In genomic region chr7:53050433-53050832, GRCh38 we compare ENCODE assay signal across 37 cellular contexts. TPM values are rescaled to one million over a fixed set of nuclear protein-coding genes. Genes with fewer than 3 reads are reported as not detected.
"Had no signal": no experiment of that assay in that cellular context is flagged by ENCODE, and none has a peak within 500 bp of the region (broad histone marks: within the 10 kb centered on the region; RNA-seq: fewer than 3 reads in every experiment).

No MANE protein-coding gene starts in this region.

- H3K36me3 Mint-ChIP-seq: activated naive CD4-positive, alpha-beta T cell treated with anti-CD3 and anti-CD28 coated beads, Interleukin-2, amount 10 ng/mL, durations not matched to agents 7 days and 5 days; activated naive CD4-positive, alpha-beta T cell treated with anti-CD3 and anti-CD28 coated beads, Interleukin-2, amount 50 U/mL, for 24 hours; activated naive CD8-positive, alpha-beta T cell; activated naive CD8-positive, alpha-beta T cell treated with anti-CD3 and anti-CD28 coated beads, Interleukin-2, amount 10 ng/mL, durations not matched to agents 7 days and 5 days; brain had no signal

- H3K27ac Mint-ChIP-seq: activated B cell treated with CpG ODN at 0.5 μM for 24 hours; activated CD4-positive, alpha-beta memory T cell treated with anti-CD3 and anti-CD28 coated beads for 36 hours; activated CD4-positive, alpha-beta T cell treated with anti-CD3 and anti-CD28 coated beads, Interleukin-2, amount 10 ng/mL, durations not matched to agents 24 days and 14 days; activated CD8-positive, alpha-beta T cell treated with anti-CD3 and anti-CD28 coated beads for 36 hours; activated naive CD4-positive, alpha-beta T cell treated with anti-CD3 and anti-CD28 coated beads, Interleukin-2, amount 10 ng/mL, durations not matched to agents 7 days and 5 days; activated naive CD4-positive, alpha-beta T cell treated with anti-CD3 and anti-CD28 coated beads, Interleukin-2, amount 50 U/mL, for 24 hours; activated naive CD8-positive, alpha-beta T cell; activated naive CD8-positive, alpha-beta T cell treated with anti-CD3 and anti-CD28 coated beads, Interleukin-2, amount 10 ng/mL, durations not matched to agents 7 days and 5 days; activated naive CD8-positive, alpha-beta T cell treated with anti-CD3 and anti-CD28 coated beads, Interleukin-2, amount 50 U/mL, for 24 hours; activated T-cell treated with anti-CD3 and anti-CD28 coated beads, Interleukin-2, amount 50 U/mL, for 24 hours; activated T-helper 2 cell treated with anti-CD3 and anti-CD28 coated beads, Interferon-gamma antibody, Interleukin-2, Interleukin-4, amounts not matched to agents 10 μg/mL and 5 μg/mL and 100 μg/mL, durations not matched to agents 14 hours and 24 hours and 36 hours; brain; T-helper 1 cell treated with Interleukin-12 subunit alpha and Interleukin-12 subunit beta and Interleukin-4 antibody, amounts not matched to agents 30 μg/mL and 1 μg/mL, for 36 hours; T-helper 2 cell treated with Interferon-gamma antibody and Interleukin-4, amounts not matched to agents 5 μg/mL and 100 μg/mL, for 36 hours had no signal

- H3K9me3 ChIP-seq: ascending aorta had no signal

- H3K27me3 Mint-ChIP-seq: activated B cell treated with CpG ODN at 0.5 μM for 24 hours; activated CD4-positive, alpha-beta memory T cell treated with anti-CD3 and anti-CD28 coated beads for 36 hours; activated CD4-positive, alpha-beta T cell treated with anti-CD3 and anti-CD28 coated beads, Interleukin-2, amount 10 ng/mL, durations not matched to agents 24 days and 14 days; activated CD8-positive, alpha-beta T cell treated with anti-CD3 and anti-CD28 coated beads for 36 hours; activated naive CD4-positive, alpha-beta T cell treated with anti-CD3 and anti-CD28 coated beads, Interleukin-2, amount 10 ng/mL, durations not matched to agents 7 days and 5 days; activated naive CD4-positive, alpha-beta T cell treated with anti-CD3 and anti-CD28 coated beads, Interleukin-2, amount 50 U/mL, for 24 hours; activated naive CD8-positive, alpha-beta T cell; activated naive CD8-positive, alpha-beta T cell treated with anti-CD3 and anti-CD28 coated beads, Interleukin-2, amount 10 ng/mL, durations not matched to agents 7 days and 5 days; activated naive CD8-positive, alpha-beta T cell treated with anti-CD3 and anti-CD28 coated beads, Interleukin-2, amount 50 U/mL, for 24 hours; activated T-cell treated with anti-CD3 and anti-CD28 coated beads, Interleukin-2, amount 50 U/mL, for 24 hours; central memory CD8-positive, alpha-beta T cell had no signal

- H3K4me3 ChIP-seq: ascending aorta, cardiac muscle cell had no signal

- H3K27me3 ChIP-seq: ascending aorta, cardiac muscle cell had no signal

- H3K9me3 Mint-ChIP-seq: brain had no signal

- ATAC-seq: activated CD8-positive, alpha-beta T cell treated with anti-CD3 and anti-CD28 coated beads for 36 hours; activated naive CD8-positive, alpha-beta T cell treated with anti-CD3 and anti-CD28 coated beads, Interleukin-2, amount 50 U/mL, for 24 hours had no signal

- H3K36me3 ChIP-seq: ascending aorta, cardiac muscle cell had no signal

- H3K27ac ChIP-seq: ascending aorta, cardiac muscle cell had no signal

- H3K4me1 ChIP-seq: ascending aorta had no signal

- DNase-seq: activated B cell treated with CpG ODN at 0.5 μM for 24 hours; activated CD4-positive, alpha-beta memory T cell treated with anti-CD3 and anti-CD28 coated beads for 36 hours; activated CD4-positive, alpha-beta T cell treated with anti-CD3 and anti-CD28 coated beads for 4 hours; activated CD4-positive, alpha-beta T cell treated with anti-CD3 and anti-CD28 coated beads, Interleukin-2, amount 10 ng/mL, durations not matched to agents 24 days and 14 days; activated CD4-positive, alpha-beta T cell treated with anti-CD3 and anti-CD28 coated beads, Interleukin-2, amount 50 U/mL, for 1 hour; activated CD4-positive, alpha-beta T cell treated with anti-CD3 and anti-CD28 coated beads, Interleukin-2, amount 50 U/mL, for 4 hours; activated CD4-positive, CD25-positive, alpha-beta regulatory T cell treated with anti-CD3 and anti-CD28 coated beads, Interleukin-2, amount 50 U/mL, for 72 hours; activated CD8-positive, alpha-beta memory T cell treated with anti-CD3 and anti-CD28 coated beads, Interleukin-2, amount 50 U/mL, for 4 hours; activated CD8-positive, alpha-beta T cell treated with anti-CD3 and anti-CD28 coated beads for 36 hours; activated effector memory CD4-positive, alpha-beta T cell treated with Interleukin-2 at 50 U/mL for 16 hours; activated gamma-delta T cell; activated naive CD4-positive, alpha-beta T cell treated with anti-CD3 and anti-CD28 coated beads, Interleukin-2, amount 10 ng/mL, durations not matched to agents 7 days and 5 days; activated naive CD4-positive, alpha-beta T cell treated with Interleukin-2 at 50 U/mL for 16 hours; activated naive CD8-positive, alpha-beta T cell treated with anti-CD3 and anti-CD28 coated beads, Interleukin-2, amount 10 ng/mL, durations not matched to agents 7 days and 5 days; activated naive CD8-positive, alpha-beta T cell treated with anti-CD3 and anti-CD28 coated beads, Interleukin-2, amount 50 U/mL, for 24 hours; activated T-cell treated with anti-CD3 and anti-CD28 coated beads, Interleukin-2, amount 50 U/mL, for 24 hours; activated T-cell treated with anti-CD3 and anti-CD28 coated beads, Interleukin-2, amount 50 U/mL, for 48 hours; amygdala; anterior cingulate cortex; caudate nucleus; cerebellar nuclear complex; T-helper 1 cell; T-helper 2 cell; T-helper 9 cell had no signal

- H3K4me1 Mint-ChIP-seq: activated B cell treated with CpG ODN at 0.5 μM for 24 hours; activated CD4-positive, alpha-beta T cell treated with anti-CD3 and anti-CD28 coated beads, Interleukin-2, amount 10 ng/mL, durations not matched to agents 24 days and 14 days; activated naive CD4-positive, alpha-beta T cell treated with anti-CD3 and anti-CD28 coated beads, Interleukin-2, amount 10 ng/mL, durations not matched to agents 7 days and 5 days; activated naive CD4-positive, alpha-beta T cell treated with anti-CD3 and anti-CD28 coated beads, Interleukin-2, amount 50 U/mL, for 24 hours; activated naive CD8-positive, alpha-beta T cell treated with anti-CD3 and anti-CD28 coated beads, Interleukin-2, amount 10 ng/mL, durations not matched to agents 7 days and 5 days; activated naive CD8-positive, alpha-beta T cell treated with anti-CD3 and anti-CD28 coated beads, Interleukin-2, amount 50 U/mL, for 24 hours; central memory CD8-positive, alpha-beta T cell had no signal

- H3K4me3 Mint-ChIP-seq: activated B cell treated with CpG ODN at 0.5 μM for 24 hours; activated CD4-positive, alpha-beta memory T cell treated with anti-CD3 and anti-CD28 coated beads for 36 hours; activated CD4-positive, alpha-beta T cell treated with anti-CD3 and anti-CD28 coated beads, Interleukin-2, amount 10 ng/mL, durations not matched to agents 24 days and 14 days; activated CD8-positive, alpha-beta T cell treated with anti-CD3 and anti-CD28 coated beads for 36 hours; activated naive CD4-positive, alpha-beta T cell treated with anti-CD3 and anti-CD28 coated beads, Interleukin-2, amount 10 ng/mL, durations not matched to agents 7 days and 5 days; activated naive CD4-positive, alpha-beta T cell treated with anti-CD3 and anti-CD28 coated beads, Interleukin-2, amount 50 U/mL, for 24 hours; activated naive CD8-positive, alpha-beta T cell; activated naive CD8-positive, alpha-beta T cell treated with anti-CD3 and anti-CD28 coated beads, Interleukin-2, amount 10 ng/mL, durations not matched to agents 7 days and 5 days; activated naive CD8-positive, alpha-beta T cell treated with anti-CD3 and anti-CD28 coated beads, Interleukin-2, amount 50 U/mL, for 24 hours; activated T-cell treated with anti-CD3 and anti-CD28 coated beads, Interleukin-2, amount 50 U/mL, for 24 hours; brain; central memory CD8-positive, alpha-beta T cell; T-helper 1 cell treated with Interleukin-12 subunit alpha and Interleukin-12 subunit beta and Interleukin-4 antibody, amounts not matched to agents 30 μg/mL and 1 μg/mL, for 36 hours; T-helper 2 cell treated with Interferon-gamma antibody and Interleukin-4, amounts not matched to agents 5 μg/mL and 100 μg/mL, for 36 hours had no signal

RNA-seq across cellular contexts. Expression of gene POM121L12, which starts 15.0 kb away (rescaled TPM):
- total RNA-seq: activated B cell treated with CpG ODN at 0.5 μM for 24 hours; activated CD4-positive, alpha-beta memory T cell treated with anti-CD3 and anti-CD28 coated beads for 36 hours; activated CD4-positive, alpha-beta T cell treated with anti-CD3 and anti-CD28 coated beads, Interleukin-2, amount 10 ng/mL, durations not matched to agents 24 days and 14 days; activated CD8-positive, alpha-beta memory T cell treated with anti-CD3 and anti-CD28 coated beads for 36 hours; activated CD8-positive, alpha-beta T cell treated with anti-CD3 and anti-CD28 coated beads for 36 hours; activated naive CD8-positive, alpha-beta T cell treated with anti-CD3 and anti-CD28 coated beads, Interleukin-2, amount 10 ng/mL, durations not matched to agents 7 days and 5 days; activated T-helper 2 cell treated with anti-CD3 and anti-CD28 coated beads, Interferon-gamma antibody, Interleukin-2, Interleukin-4, amounts not matched to agents 10 μg/mL and 5 μg/mL and 100 μg/mL, durations not matched to agents 14 hours and 24 hours and 36 hours; ascending aorta; bronchial epithelial cell; cardiac muscle cell; chondrocyte had no signal
- polyA plus RNA-seq: adipose tissue, cardiac muscle cell had no signal
